ENCODE assay signal across 20 cellular contexts in genomic region chr17:74637912-74638311, GRCh38. TPM values are rescaled to one million over a fixed set of nuclear protein-coding genes. Genes with fewer than 3 reads are reported as not detected.
A peak's percentile ranks its signal among the peaks of the same experiment; 100 is the strongest.
DNase-seq lines count a peak whose midpoint lies in the region; ATAC-seq, FAIRE-seq and TF ChIP-seq lines count a peak whose summit lies in the region.
"Had no signal": no experiment of that assay in that cellular context is flagged by ENCODE, and none has a peak within 500 bp of the region (broad histone marks: within the 10 kb centered on the region; RNA-seq: fewer than 3 reads in every experiment).

No MANE protein-coding gene starts in this region.

- no peaks in the 10 kb centered on the region for H4K20me1 ChIP-seq in smooth muscle cell (ENCODE audit: low read depth)

- peaks cover 38% of the 10 kb centered on the region for H3K27me3 Mint-ChIP-seq in dendritic cell treated with granulocyte-macrophage colony-stimulating factor and Interleukin-4, amounts not matched to agents 40 ng/mL and 50 ng/mL, for 4 days

- no peaks in the 10 kb centered on the region for H3K36me3 ChIP-seq in smooth muscle cell (ENCODE audit: low read depth)

- TF ChIP-seq CTCF in smooth muscle cell (IDR thresholded peaks at IDR 0.05; ENCODE audit: borderline replicate concordance, insufficient read depth, poor library complexity, severe bottlenecking): no peak

- H3K9me3 Mint-ChIP-seq in dendritic cell treated with granulocyte-macrophage colony-stimulating factor and Interleukin-4, amounts not matched to agents 40 ng/mL and 50 ng/mL, for 4 days: no peaks in the 10 kb centered on the region

- peak; percentile 24 for DNase-seq in NCI-H510A treated with DMSO at 0.1 percent for 48 hours (lab: John Stamatoyannopoulos, UW)
- DNase-seq in NCI-H510A (lab: John Stamatoyannopoulos, UW): no peak
- DNase-seq in GM12892 (ENCODE audit: insufficient read length): no peak
- DNase-seq in smooth muscle cell (lab: John Stamatoyannopoulos, UW; ENCODE audit: unreplicated experiment): no peak
- DNase-seq in inferior parietal cortex (ENCODE audit: extremely low spot score): no peak
- no peak for DNase-seq in left lobe of liver (ENCODE audit: low spot score)
- DNase-seq: 8988T, DMS 273 treated with DMSO at 0.1 percent for 48 hours, NCI-H1417 treated with DMSO at 0.1 percent for 48 hours, NCI-H1930, NCI-H446 treated with DMSO at 0.1 percent for 48 hours, NCI-H82, SHP77, SK-N-SH had no signal

- peaks cover 9% of the 10 kb centered on the region for H3F3A ChIP-seq in smooth muscle cell (ENCODE audit: low read depth)

- peaks cover 18% of the 10 kb centered on the region for H3K4me1 ChIP-seq in smooth muscle cell (ENCODE audit: low read depth)

- WGBS in smooth muscle cell (ENCODE audit: low lambda C conversion rate): 66% methylated on average over 2 of the region's 2 CpGs

- peak overlapping the region; percentile 47 for H2AFZ ChIP-seq in smooth muscle cell (ENCODE audit: low read depth)
- H2AFZ ChIP-seq: GM23248 had no signal

- peak overlapping the region; percentile 77 for H3K27ac Mint-ChIP-seq in dendritic cell treated with granulocyte-macrophage colony-stimulating factor and Interleukin-4, amounts not matched to agents 40 ng/mL and 50 ng/mL, for 4 days

- H3K27ac ChIP-seq in smooth muscle cell (ENCODE audit: low read depth): no peak overlapping the region
- H3K27ac ChIP-seq: GM23248 had no signal

- no peaks in the 10 kb centered on the region for H3K79me2 ChIP-seq in smooth muscle cell (ENCODE audit: low read depth)

- FAIRE-seq in GM12892 (lab: Jason Lieb, UNC): peak; percentile 24

- H3K4me3 ChIP-seq in smooth muscle cell: no peak overlapping the region
- H3K4me3 ChIP-seq: GM23248 had no signal

- intact Hi-C loops in dendritic cell treated with granulocyte-macrophage colony-stimulating factor and Interleukin-4, amounts not matched to agents 40 ng/mL and 50 ng/mL, for 4 days (cut with micrococcal nuclease): loop anchor here (5.0 kb wide), 1 partner anchor 36 kb away; no protein-coding TSS in a partner anchor

- no peak overlapping the region for H3K9ac ChIP-seq in smooth muscle cell (ENCODE audit: low read depth)
- H3K9ac ChIP-seq: GM23248, SK-N-SH had no signal

- H3K4me2 ChIP-seq in smooth muscle cell: peak overlapping the region; percentile 3
- H3K4me2 ChIP-seq: SK-N-SH had no signal

- H3K4me1 Mint-ChIP-seq in dendritic cell treated with granulocyte-macrophage colony-stimulating factor and Interleukin-4, amounts not matched to agents 40 ng/mL and 50 ng/mL, for 4 days (ENCODE audit: low read depth): peaks cover 86% of the 10 kb centered on the region

- H3K27me3 ChIP-seq in smooth muscle cell (ENCODE audit: low read depth): peaks cover 6% of the 10 kb centered on the region

- no peak for TF ChIP-seq POLR2A in GM12892 (IDR thresholded peaks at IDR 0.05; ENCODE audit: low read depth, low read length)

- H3K4me3 Mint-ChIP-seq in dendritic cell treated with granulocyte-macrophage colony-stimulating factor and Interleukin-4, amounts not matched to agents 40 ng/mL and 50 ng/mL, for 4 days: no peak overlapping the region

- ATAC-seq in left lobe of liver (no peak), GM19455 (IDR thresholded peaks at IDR 0.05; ENCODE audit: unreplicated experiment) (no peak)

- H3K36me3 Mint-ChIP-seq in dendritic cell treated with granulocyte-macrophage colony-stimulating factor and Interleukin-4, amounts not matched to agents 40 ng/mL and 50 ng/mL, for 4 days (ENCODE audit: low read depth): no peaks in the 10 kb centered on the region

- H3K9me3 ChIP-seq in smooth muscle cell (replicated peaks; ENCODE audit: low read depth): no peaks in the 10 kb centered on the region
- H3K9me3 ChIP-seq: SK-N-SH had no signal

RNA-seq across cellular contexts. Expression of gene CD300E, which starts 14.4 kb away (rescaled TPM):
- not detected for polyA plus RNA-seq in GM12892 (2012; ENCODE audit: missing spikeins)
- 0.09 TPM in 1 of 2 replicates, not detected in the other for total RNA-seq in smooth muscle cell
- polyA plus RNA-seq in smooth muscle cell: not detected in 2 replicates
- 0.08 TPM for total RNA-seq in left lobe of liver
- total RNA-seq: Daoy; GM23248; HT1080; T-helper 1 cell treated with Interleukin-12 subunit alpha and Interleukin-12 subunit beta and Interleukin-4 antibody, amounts not matched to agents 30 ng/mL and 1 ng/mL, for 36 hours had no signal
- polyA plus RNA-seq: GM23248, SK-N-SH had no signal

RNA-seq across cellular contexts. Expression of gene CD300LD, which starts 45.8 kb away (rescaled TPM):
- polyA plus RNA-seq in GM12892 (2012; ENCODE audit: missing spikeins): not detected
- total RNA-seq in smooth muscle cell (not detected in 2 replicates), left lobe of liver (not detected)
- polyA plus RNA-seq in smooth muscle cell: not detected in 2 replicates
- total RNA-seq: Daoy; GM23248; HT1080; T-helper 1 cell treated with Interleukin-12 subunit alpha and Interleukin-12 subunit beta and Interleukin-4 antibody, amounts not matched to agents 30 ng/mL and 1 ng/mL, for 36 hours had no signal
- polyA plus RNA-seq: GM23248, SK-N-SH had no signal
